ENCODE assay signal across 20 cellular contexts in the genomic region with DNA sequence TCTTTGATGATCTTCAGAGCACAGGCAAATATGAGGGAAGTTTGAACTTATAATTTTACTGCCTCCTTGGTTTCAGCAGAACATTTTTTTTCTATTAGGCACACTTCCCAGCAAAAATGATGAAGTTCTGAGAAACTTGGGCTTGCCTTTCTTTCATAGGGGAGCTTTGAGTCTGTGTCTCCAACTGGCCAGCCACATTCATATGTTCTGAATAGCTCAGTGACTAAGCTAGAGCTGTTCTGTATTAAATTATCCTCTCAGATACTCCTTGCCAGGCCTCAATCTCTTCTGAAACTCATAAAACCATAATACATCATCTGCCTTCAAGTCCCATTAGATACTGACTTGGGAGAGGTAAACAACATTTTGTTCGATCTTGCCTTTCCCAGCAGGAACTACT.
DNase-seq lines count a peak whose midpoint lies in the region; ATAC-seq and TF ChIP-seq lines count a peak whose summit lies in the region.
"Had no signal": no experiment of that assay in that cellular context is flagged by ENCODE, and none has a peak within 500 bp of the region (broad histone marks: within the 10 kb centered on the region; RNA-seq: fewer than 3 reads in every experiment).

No MANE protein-coding gene starts in this region.

- H3K27me3 ChIP-seq in SK-N-SH (ENCODE audit: insufficient read depth) = no peaks in the 10 kb centered on the region
- no peaks in the 10 kb centered on the region for H3K27me3 ChIP-seq in MG63
- H3K27me3 ChIP-seq in foreskin keratinocyte = no peaks in the 10 kb centered on the region

- POLR2A ChIA-PET in SK-N-SH (lab: Yijun Ruan, JAX) = no interaction called here

- H3K4me1 Mint-ChIP-seq in stimulated activated memory B cell treated with anti-CD40 and anti-IgM and Interleukin-4, amounts not matched to agents 10 μg/mL and 1 μg/mL and 100 μg/mL, for 72 hours = no peaks in the 10 kb centered on the region
- H3K4me1 Mint-ChIP-seq: CD14-positive monocyte had no signal

- no peak overlapping the region for H3K9ac ChIP-seq in SK-N-SH

- H3K9me3 ChIP-seq in SK-N-SH (no peaks in the 10 kb centered on the region), MG63 (no peaks in the 10 kb centered on the region)

- H3F3A ChIP-seq in SK-N-SH (replicated peaks; ENCODE audit: insufficient read depth) = no peaks in the 10 kb centered on the region

- no peak overlapping the region for H2AFZ ChIP-seq in SK-N-SH (ENCODE audit: low read depth)

- WGBS in SK-N-SH (ENCODE audit: low lambda C conversion rate) = 0% methylated on average over 1 of the region's 1 CpG

- peaks cover 9% of the 10 kb centered on the region for H3K27me3 Mint-ChIP-seq in stimulated activated memory B cell treated with anti-CD40 and anti-IgM and Interleukin-4, amounts not matched to agents 10 μg/mL and 1 μg/mL and 100 μg/mL, for 72 hours

- no peak for TF ChIP-seq RAD21 in SK-N-SH (IDR thresholded peaks at IDR 0.05; ENCODE audit: low read length)

- ATAC-seq in SK-N-SH treated with all-trans-retinoic acid at 6 μM for 48 hours (no peak), foreskin keratinocyte (no peak)
- no peak for ATAC-seq in stimulated activated memory B cell treated with anti-CD40 and anti-IgM and Interleukin-4, amounts not matched to agents 10 μg/mL and 1 μg/mL and 100 μg/mL, for 72 hours
- ATAC-seq: GM12878, HCT116 had no signal

- H4K20me1 ChIP-seq in SK-N-SH (ENCODE audit: insufficient read depth) = no peaks in the 10 kb centered on the region

- H3K27ac Mint-ChIP-seq in stimulated activated memory B cell treated with anti-CD40 and anti-IgM and Interleukin-4, amounts not matched to agents 10 μg/mL and 1 μg/mL and 100 μg/mL, for 72 hours = no peak overlapping the region
- H3K27ac Mint-ChIP-seq: CD14-positive monocyte had no signal

- H3K4me3 Mint-ChIP-seq in stimulated activated memory B cell treated with anti-CD40 and anti-IgM and Interleukin-4, amounts not matched to agents 10 μg/mL and 1 μg/mL and 100 μg/mL, for 72 hours = no peak overlapping the region
- H3K4me3 Mint-ChIP-seq: CD14-positive monocyte had no signal

- H3K9me3 Mint-ChIP-seq in stimulated activated memory B cell treated with anti-CD40 and anti-IgM and Interleukin-4, amounts not matched to agents 10 μg/mL and 1 μg/mL and 100 μg/mL, for 72 hours = peaks cover 3% of the 10 kb centered on the region

- H3K36me3 ChIP-seq in SK-N-SH (replicated peaks in 1 of 2; ENCODE audit: control insufficient read depth in 1 of 2, insufficient read depth in 2 of 2, low read length in 1 of 2) (no peaks in the 10 kb centered on the region), MG63 (no peaks in the 10 kb centered on the region)

- H3K4me3 ChIP-seq in SK-N-SH (ENCODE audit: low read depth in 2 of 2, low read length in 1 of 2) (no peak overlapping the region), MG63 (no peak overlapping the region)
- H3K4me3 ChIP-seq: GM12878 had no signal

- no peaks in the 10 kb centered on the region for H3K9me2 ChIP-seq in SK-N-SH

- no peaks in the 10 kb centered on the region for H3K79me2 ChIP-seq in SK-N-SH (ENCODE audit: insufficient read depth)

- H3K27ac ChIP-seq in SK-N-SH (ENCODE audit: low read depth in 2 of 2, low read length in 1 of 2) (no peak overlapping the region), foreskin keratinocyte (no peak overlapping the region)

- DNase-seq in SK-N-SH = no peak
- peak; percentile 55 for DNase-seq in MG63
- peak; percentile 28 for DNase-seq in fibroblast of the conjunctiva (ENCODE audit: low read depth)
- no peak for DNase-seq in AML-193 (lab: John Stamatoyannopoulos, UW)
- DNase-seq in foreskin keratinocyte = no peak
- no peak for DNase-seq in NCI-H1436 (lab: John Stamatoyannopoulos, UW)
- DNase-seq: 8988T; DND-41; GOT3; NCI-H1092 treated with DMSO at 0.1 percent for 48 hours; NCI-H2081; NCI-H2171 treated with DMSO at 0.1 percent for 48 hours; NK-92 treated with Interleukin-12 subunit alpha and Interleukin-12 subunit beta, amount 100 ng/mL, for 24 hours; OCI-M1; Right ventricle myocardium superior had no signal

- TF ChIP-seq CTCF in SK-N-SH (IDR thresholded peaks at IDR 0.05) (no peak), foreskin keratinocyte (conservative IDR thresholded peaks at IDR 0.05) (no peak)

- H3K36me3 Mint-ChIP-seq in stimulated activated memory B cell treated with anti-CD40 and anti-IgM and Interleukin-4, amounts not matched to agents 10 μg/mL and 1 μg/mL and 100 μg/mL, for 72 hours = no peaks in the 10 kb centered on the region
- H3K36me3 Mint-ChIP-seq: CD14-positive monocyte had no signal

- TF ChIP-seq EP300 in SK-N-SH (IDR thresholded peaks at IDR 0.05; ENCODE audit: borderline replicate concordance in 1 of 2, low read depth in 1 of 2, low read length in 1 of 2) = no peak

- H3K4me1 ChIP-seq in SK-N-SH (ENCODE audit: control insufficient read depth in 1 of 2, insufficient read depth in 2 of 2, low read depth in 1 of 2, low read length in 1 of 2) (no peaks in the 10 kb centered on the region), foreskin keratinocyte (no peaks in the 10 kb centered on the region)

- H3K4me2 ChIP-seq in SK-N-SH = no peak overlapping the region

- CTCF ChIA-PET in SK-N-SH (lab: Yijun Ruan, JAX) = no interaction called here

TF ChIP-seq in SK-N-SH treated with all-trans-retinoic acid at 6 μM for 48 hours, 23 proteins besides CTCF, POLR2A, EP300 and RAD21:
- TF ChIP-seq ISL1 (CRISPR knock-in tag; IDR thresholded peaks at IDR 0.05) = peak; percentile 14; the same call in 1 of the 2 replicates
- TF ChIP-seq, protein P1, sequence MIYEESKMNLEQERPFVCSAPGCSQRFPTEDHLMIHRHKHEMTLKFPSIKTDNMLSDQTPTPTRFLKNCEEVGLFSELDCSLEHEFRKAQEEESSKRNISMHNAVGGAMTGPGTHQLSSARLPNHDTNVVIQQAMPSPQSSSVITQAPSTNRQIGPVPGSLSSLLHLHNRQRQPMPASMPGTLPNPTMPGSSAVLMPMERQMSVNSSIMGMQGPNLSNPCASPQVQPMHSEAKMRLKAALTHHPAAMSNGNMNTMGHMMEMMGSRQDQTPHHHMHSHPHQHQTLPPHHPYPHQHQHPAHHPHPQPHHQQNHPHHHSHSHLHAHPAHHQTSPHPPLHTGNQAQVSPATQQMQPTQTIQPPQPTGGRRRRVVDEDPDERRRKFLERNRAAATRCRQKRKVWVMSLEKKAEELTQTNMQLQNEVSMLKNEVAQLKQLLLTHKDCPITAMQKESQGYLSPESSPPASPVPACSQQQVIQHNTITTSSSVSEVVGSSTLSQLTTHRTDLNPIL (CRISPR knock-in tag; IDR thresholded peaks at IDR 0.05; ENCODE audit: low read depth) = no peak

TF ChIP-seq in SK-N-SH, 30 proteins besides CTCF, POLR2A, EP300 and RAD21:
- TF ChIP-seq, protein P2, sequence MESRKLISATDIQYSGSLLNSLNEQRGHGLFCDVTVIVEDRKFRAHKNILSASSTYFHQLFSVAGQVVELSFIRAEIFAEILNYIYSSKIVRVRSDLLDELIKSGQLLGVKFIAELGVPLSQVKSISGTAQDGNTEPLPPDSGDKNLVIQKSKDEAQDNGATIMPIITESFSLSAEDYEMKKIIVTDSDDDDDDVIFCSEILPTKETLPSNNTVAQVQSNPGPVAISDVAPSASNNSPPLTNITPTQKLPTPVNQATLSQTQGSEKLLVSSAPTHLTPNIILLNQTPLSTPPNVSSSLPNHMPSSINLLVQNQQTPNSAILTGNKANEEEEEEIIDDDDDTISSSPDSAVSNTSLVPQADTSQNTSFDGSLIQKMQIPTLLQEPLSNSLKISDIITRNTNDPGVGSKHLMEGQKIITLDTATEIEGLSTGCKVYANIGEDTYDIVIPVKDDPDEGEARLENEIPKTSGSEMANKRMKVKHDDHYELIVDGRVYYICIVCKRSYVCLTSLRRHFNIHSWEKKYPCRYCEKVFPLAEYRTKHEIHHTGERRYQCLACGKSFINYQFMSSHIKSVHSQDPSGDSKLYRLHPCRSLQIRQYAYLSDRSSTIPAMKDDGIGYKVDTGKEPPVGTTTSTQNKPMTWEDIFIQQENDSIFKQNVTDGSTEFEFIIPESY (IDR thresholded peaks at IDR 0.05; ENCODE audit: borderline replicate concordance, low read depth) = no peak
- TF ChIP-seq TCF12 (IDR thresholded peaks at IDR 0.05) = no peak
- TF ChIP-seq, protein P3, sequence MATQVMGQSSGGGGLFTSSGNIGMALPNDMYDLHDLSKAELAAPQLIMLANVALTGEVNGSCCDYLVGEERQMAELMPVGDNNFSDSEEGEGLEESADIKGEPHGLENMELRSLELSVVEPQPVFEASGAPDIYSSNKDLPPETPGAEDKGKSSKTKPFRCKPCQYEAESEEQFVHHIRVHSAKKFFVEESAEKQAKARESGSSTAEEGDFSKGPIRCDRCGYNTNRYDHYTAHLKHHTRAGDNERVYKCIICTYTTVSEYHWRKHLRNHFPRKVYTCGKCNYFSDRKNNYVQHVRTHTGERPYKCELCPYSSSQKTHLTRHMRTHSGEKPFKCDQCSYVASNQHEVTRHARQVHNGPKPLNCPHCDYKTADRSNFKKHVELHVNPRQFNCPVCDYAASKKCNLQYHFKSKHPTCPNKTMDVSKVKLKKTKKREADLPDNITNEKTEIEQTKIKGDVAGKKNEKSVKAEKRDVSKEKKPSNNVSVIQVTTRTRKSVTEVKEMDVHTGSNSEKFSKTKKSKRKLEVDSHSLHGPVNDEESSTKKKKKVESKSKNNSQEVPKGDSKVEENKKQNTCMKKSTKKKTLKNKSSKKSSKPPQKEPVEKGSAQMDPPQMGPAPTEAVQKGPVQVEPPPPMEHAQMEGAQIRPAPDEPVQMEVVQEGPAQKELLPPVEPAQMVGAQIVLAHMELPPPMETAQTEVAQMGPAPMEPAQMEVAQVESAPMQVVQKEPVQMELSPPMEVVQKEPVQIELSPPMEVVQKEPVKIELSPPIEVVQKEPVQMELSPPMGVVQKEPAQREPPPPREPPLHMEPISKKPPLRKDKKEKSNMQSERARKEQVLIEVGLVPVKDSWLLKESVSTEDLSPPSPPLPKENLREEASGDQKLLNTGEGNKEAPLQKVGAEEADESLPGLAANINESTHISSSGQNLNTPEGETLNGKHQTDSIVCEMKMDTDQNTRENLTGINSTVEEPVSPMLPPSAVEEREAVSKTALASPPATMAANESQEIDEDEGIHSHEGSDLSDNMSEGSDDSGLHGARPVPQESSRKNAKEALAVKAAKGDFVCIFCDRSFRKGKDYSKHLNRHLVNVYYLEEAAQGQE (IDR thresholded peaks at IDR 0.05; ENCODE audit: low read depth, low read length) = no peak
- no peak for TF ChIP-seq RFX5 (IDR thresholded peaks at IDR 0.05; ENCODE audit: low read length)
- no peak for TF ChIP-seq SIN3A (IDR thresholded peaks at IDR 0.05; ENCODE audit: borderline replicate concordance, low read depth, low read length)
- TF ChIP-seq, protein P4, sequence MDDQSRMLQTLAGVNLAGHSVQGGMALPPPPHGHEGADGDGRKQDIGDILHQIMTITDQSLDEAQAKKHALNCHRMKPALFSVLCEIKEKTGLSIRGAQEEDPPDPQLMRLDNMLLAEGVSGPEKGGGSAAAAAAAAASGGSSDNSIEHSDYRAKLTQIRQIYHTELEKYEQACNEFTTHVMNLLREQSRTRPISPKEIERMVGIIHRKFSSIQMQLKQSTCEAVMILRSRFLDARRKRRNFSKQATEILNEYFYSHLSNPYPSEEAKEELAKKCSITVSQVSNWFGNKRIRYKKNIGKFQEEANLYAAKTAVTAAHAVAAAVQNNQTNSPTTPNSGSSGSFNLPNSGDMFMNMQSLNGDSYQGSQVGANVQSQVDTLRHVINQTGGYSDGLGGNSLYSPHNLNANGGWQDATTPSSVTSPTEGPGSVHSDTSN (IDR thresholded peaks at IDR 0.05) = no peak

Comparison
In these comparisons a context has a peak if more than half of its experiments do, and no peak if none do; other contexts are left out.
1. DNase-seq: peak in MG63 (single experiment) and fibroblast of the conjunctiva (single experiment); none in SK-N-SH (single experiment), AML-193 (0 of 2), foreskin keratinocyte (0 of 2) and NCI-H1436 (single experiment).